ENCODE assay signal across 16 cellular contexts in genomic region chr18:31250902-31251301, GRCh38.
"Had no signal": no experiment of that assay in that cellular context is flagged by ENCODE, and none has a peak within 500 bp of the region (broad histone marks: within the 10 kb centered on the region; RNA-seq: fewer than 3 reads in every experiment).

No MANE protein-coding gene starts in this region.

- DNase-seq: activated CD4-positive, alpha-beta memory T cell treated with anti-CD3 and anti-CD28 coated beads for 36 hours; activated CD8-positive, alpha-beta memory T cell treated with anti-CD3 and anti-CD28 coated beads, Interleukin-2, amount 50 U/mL, for 4 hours; activated naive CD4-positive, alpha-beta T cell; effector memory CD4-positive, alpha-beta T cell; occipital lobe; stimulated activated CD4-positive, alpha-beta T cell treated with anti-CD3 and anti-CD28 coated beads, Interleukin-4, amount 100 ng/mL, for 4 hours; stimulated activated naive CD8-positive, alpha-beta T cell treated with anti-CD3 and anti-CD28 coated beads, Interleukin-15, amount 100 ng/mL, for 72 hours; T-helper 9 cell; testis; upper lobe of right lung had no signal

- H3K9me3 ChIP-seq: ascending aorta, testis, upper lobe of right lung had no signal

- H3K27me3 Mint-ChIP-seq: activated CD4-positive, alpha-beta memory T cell treated with anti-CD3 and anti-CD28 coated beads for 36 hours; natural killer cell treated with Interleukin-12 subunit alpha and Interleukin-12 subunit beta and Interleukin-15 and Interleukin-18, amount 100 ng/mL, for 72 hours; stimulated activated naive CD8-positive, alpha-beta T cell treated with anti-CD3 and anti-CD28 coated beads, Interleukin-15, amount 100 ng/mL, for 72 hours had no signal

- H3K4me1 Mint-ChIP-seq: stimulated activated naive CD8-positive, alpha-beta T cell treated with anti-CD3 and anti-CD28 coated beads, Interleukin-15, amount 100 ng/mL, for 72 hours had no signal

- H3K27me3 ChIP-seq: ascending aorta, cardiac muscle cell, hepatocyte, testis, upper lobe of right lung had no signal

- H3K27ac ChIP-seq: ascending aorta, cardiac muscle cell, coronary artery, hepatocyte, testis, upper lobe of right lung had no signal

- ATAC-seq: natural killer cell treated with Interleukin-12 subunit alpha and Interleukin-12 subunit beta and Interleukin-15 and Interleukin-18, amount 100 ng/mL, for 72 hours; stimulated activated naive CD8-positive, alpha-beta T cell treated with anti-CD3 and anti-CD28 coated beads, Interleukin-15, amount 100 ng/mL, for 72 hours; upper lobe of right lung had no signal

- H3K4me2 ChIP-seq: hepatocyte had no signal

- H3K4me3 ChIP-seq: ascending aorta, cardiac muscle cell, coronary artery, hepatocyte, testis, upper lobe of right lung had no signal

- H3K36me3 Mint-ChIP-seq: activated CD4-positive, alpha-beta memory T cell treated with anti-CD3 and anti-CD28 coated beads for 36 hours; natural killer cell treated with Interleukin-12 subunit alpha and Interleukin-12 subunit beta and Interleukin-15 and Interleukin-18, amount 100 ng/mL, for 72 hours had no signal

- H3K36me3 ChIP-seq: ascending aorta, cardiac muscle cell, upper lobe of right lung had no signal

- H3K4me1 ChIP-seq: ascending aorta, testis, upper lobe of right lung had no signal

- H3K27ac Mint-ChIP-seq: activated CD4-positive, alpha-beta memory T cell treated with anti-CD3 and anti-CD28 coated beads for 36 hours; activated T-helper 1 cell treated with anti-CD3 and anti-CD28 coated beads, Interleukin-12 subunit alpha, Interleukin-12 subunit beta, Interleukin-2, Interleukin-4 antibody, amounts not matched to agents 30 ng/mL and 10 ng/mL and 1 ng/mL, durations not matched to agents 14 hours and 24 hours and 36 hours; natural killer cell treated with Interleukin-12 subunit alpha and Interleukin-12 subunit beta and Interleukin-15 and Interleukin-18, amount 100 ng/mL, for 72 hours; stimulated activated naive CD8-positive, alpha-beta T cell treated with anti-CD3 and anti-CD28 coated beads, Interleukin-15, amount 100 ng/mL, for 72 hours had no signal

- H3K9me3 Mint-ChIP-seq: activated CD4-positive, alpha-beta memory T cell treated with anti-CD3 and anti-CD28 coated beads for 36 hours; stimulated activated naive CD8-positive, alpha-beta T cell treated with anti-CD3 and anti-CD28 coated beads, Interleukin-15, amount 100 ng/mL, for 72 hours had no signal

- H3K4me3 Mint-ChIP-seq: activated CD4-positive, alpha-beta memory T cell treated with anti-CD3 and anti-CD28 coated beads for 36 hours; activated T-helper 1 cell treated with anti-CD3 and anti-CD28 coated beads, Interleukin-12 subunit alpha, Interleukin-12 subunit beta, Interleukin-2, Interleukin-4 antibody, amounts not matched to agents 30 ng/mL and 10 ng/mL and 1 ng/mL, durations not matched to agents 14 hours and 24 hours and 36 hours; natural killer cell treated with Interleukin-12 subunit alpha and Interleukin-12 subunit beta and Interleukin-15 and Interleukin-18, amount 100 ng/mL, for 72 hours; stimulated activated naive CD8-positive, alpha-beta T cell treated with anti-CD3 and anti-CD28 coated beads, Interleukin-15, amount 100 ng/mL, for 72 hours had no signal
